ENCODE assay signal across 28 cellular contexts in genomic region chrY:7099742-7100141, GRCh38.
A peak's percentile ranks its signal among the peaks of the same experiment; 100 is the strongest.
DNase-seq lines count a peak whose midpoint lies in the region; ATAC-seq and TF ChIP-seq lines count a peak whose summit lies in the region.
"Had no signal": no experiment of that assay in that cellular context is flagged by ENCODE, and none has a peak within 500 bp of the region (broad histone marks: within the 10 kb centered on the region; RNA-seq: fewer than 3 reads in every experiment).

No MANE protein-coding gene starts in this region.

- H3K4me1 ChIP-seq in GM23248 (ENCODE audit: insufficient read depth): peaks cover 13% of the 10 kb centered on the region
- no peaks in the 10 kb centered on the region for H3K4me1 ChIP-seq in OCI-LY7 (ENCODE audit: insufficient read depth, low read length, poor library complexity, severe bottlenecking)
- H3K4me1 ChIP-seq: A549, esophagus muscularis mucosa, psoas muscle, upper lobe of left lung had no signal

- H3K79me2 ChIP-seq in GM23248 (ENCODE audit: insufficient read depth) (no peaks in the 10 kb centered on the region), OCI-LY7 (ENCODE audit: insufficient read depth, low read depth, low read length) (no peaks in the 10 kb centered on the region)
- H3K79me2 ChIP-seq: hepatocyte had no signal

- no peak overlapping the region for H3K4me3 Mint-ChIP-seq in activated CD4-positive, alpha-beta memory T cell treated with anti-CD3 and anti-CD28 coated beads, Interleukin-2, amount 10 ng/mL, durations not matched to agents 7 days and 5 days
- no peak overlapping the region for H3K4me3 Mint-ChIP-seq in activated CD4-positive, alpha-beta memory T cell treated with anti-CD3 and anti-CD28 coated beads for 36 hours
- H3K4me3 Mint-ChIP-seq: B cell, brain, immature natural killer cell, naive B cell had no signal

- no peak overlapping the region for H3K9ac ChIP-seq in GM23248

- intact Hi-C loops in activated CD4-positive, alpha-beta memory T cell treated with anti-CD3 and anti-CD28 coated beads for 36 hours (cut with micrococcal nuclease): no loop called here
- intact Hi-C loops in OCI-LY7 (cut with micrococcal nuclease; ENCODE audit: unreplicated experiment): no loop called here

- TF ChIP-seq CTCF in OCI-LY7 (conservative IDR thresholded peaks at IDR 0.05; ENCODE audit: low read length) (0 out of 2 replicates have a peak, but pooled peaks have one; percentile 16), epithelial cell of esophagus (IDR thresholded peaks at IDR 0.05; ENCODE audit: insufficient read depth, low read depth, low read length, missing control alignments) (peak; percentile 45), GM13976 (IDR thresholded peaks at IDR 0.05; ENCODE audit: borderline replicate concordance, control extremely low read depth, extremely low read depth, insufficient read depth, missing control alignments) (no peak)

- CTCF ChIA-PET in activated CD4-positive, alpha-beta memory T cell treated with anti-CD3 and anti-CD28 coated beads, Interleukin-2, amount 10 ng/mL, durations not matched to agents 7 days and 5 days (lab: Charles Lee): interaction anchor here (1.0 kb wide), 1 partner anchor 173 kb away, joined by 4 read pairs; no protein-coding TSS in a partner anchor
- CTCF ChIA-PET in activated CD4-positive, alpha-beta memory T cell treated with anti-CD3 and anti-CD28 coated beads for 36 hours (lab: Charles Lee): interaction anchor here (1.1 kb wide), 1 partner anchor 172 kb away, joined by 3 read pairs; no protein-coding TSS in a partner anchor
- CTCF ChIA-PET in OCI-LY7 (lab: Charles Lee; ENCODE audit: unreplicated experiment): no interaction called here

- no peaks in the 10 kb centered on the region for H3K27me3 ChIP-seq in GM23248 (replicated peaks; ENCODE audit: insufficient read depth)
- H3K27me3 ChIP-seq: esophagus muscularis mucosa, hepatocyte, upper lobe of left lung had no signal

- H3K36me3 ChIP-seq in GM23248 (ENCODE audit: low read depth) (no peaks in the 10 kb centered on the region), OCI-LY7 (ENCODE audit: insufficient read depth, low read length) (no peaks in the 10 kb centered on the region; the same call in 1 of the 2 replicates)
- H3K36me3 ChIP-seq: esophagus muscularis mucosa, upper lobe of left lung had no signal

- H3K4me1 Mint-ChIP-seq in activated CD4-positive, alpha-beta memory T cell treated with anti-CD3 and anti-CD28 coated beads, Interleukin-2, amount 10 ng/mL, durations not matched to agents 7 days and 5 days: peaks cover 48% of the 10 kb centered on the region
- peaks cover 6% of the 10 kb centered on the region for H3K4me1 Mint-ChIP-seq in activated CD4-positive, alpha-beta memory T cell treated with anti-CD3 and anti-CD28 coated beads for 36 hours (ENCODE audit: low read depth)
- H3K4me1 Mint-ChIP-seq: B cell, brain, immature natural killer cell, naive B cell had no signal

- ATAC-seq in HG03039 (IDR thresholded peaks at IDR 0.05; ENCODE audit: unreplicated experiment): no peak
- no peak for ATAC-seq in HG02623 (IDR thresholded peaks at IDR 0.05; ENCODE audit: unreplicated experiment)
- ATAC-seq: A549, left lobe of liver, psoas muscle, Right ventricle myocardium inferior had no signal

- no peak overlapping the region for H3K4me3 ChIP-seq in GM23248
- H3K4me3 ChIP-seq in OCI-LY7 (ENCODE audit: low read depth, low read length, poor library complexity, severe bottlenecking): no peak overlapping the region
- no peak overlapping the region for H3K4me3 ChIP-seq in epithelial cell of esophagus (ENCODE audit: low read length)
- H3K4me3 ChIP-seq: A549, esophagus muscularis mucosa, hepatocyte, psoas muscle, upper lobe of left lung had no signal

- peak; percentile 30 for DNase-seq in activated CD4-positive, alpha-beta memory T cell treated with anti-CD3 and anti-CD28 coated beads, Interleukin-2, amount 10 ng/mL, durations not matched to agents 7 days and 5 days
- no peak for DNase-seq in activated CD4-positive, alpha-beta memory T cell treated with anti-CD3 and anti-CD28 coated beads for 36 hours
- DNase-seq in GM23248 (peak; percentile 17), OCI-LY7 (ENCODE audit: low spot score) (peak; percentile 5), epithelial cell of esophagus (ENCODE audit: low read depth) (peak; percentile 28), GM13976 (ENCODE audit: low spot score) (no peak)
- DNase-seq: effector CD8-positive, alpha-beta T cell; GOT3; immature natural killer cell; Kasumi-1; naive B cell; NCI-H1092 treated with DMSO at 0.1 percent for 48 hours; NCI-H2029; NCI-H226; NCI-H748 treated with DMSO at 0.1 percent for 48 hours; psoas muscle; substantia nigra; T-helper 9 cell; upper lobe of left lung had no signal

- no peaks in the 10 kb centered on the region for H3K9me2 ChIP-seq in GM23248 (ENCODE audit: insufficient read depth)
- H3K9me2 ChIP-seq in OCI-LY7 (ENCODE audit: insufficient read depth, low read length): no peaks in the 10 kb centered on the region

- H3K4me2 ChIP-seq in GM23248 (ENCODE audit: unreplicated experiment): no peak overlapping the region
- H3K4me2 ChIP-seq in OCI-LY7 (ENCODE audit: low read length): no peak overlapping the region
- H3K4me2 ChIP-seq: A549, hepatocyte had no signal

- no peaks in the 10 kb centered on the region for H3K27me3 Mint-ChIP-seq in activated CD4-positive, alpha-beta memory T cell treated with anti-CD3 and anti-CD28 coated beads, Interleukin-2, amount 10 ng/mL, durations not matched to agents 7 days and 5 days
- H3K27me3 Mint-ChIP-seq in activated CD4-positive, alpha-beta memory T cell treated with anti-CD3 and anti-CD28 coated beads for 36 hours: no peaks in the 10 kb centered on the region
- H3K27me3 Mint-ChIP-seq: brain had no signal

- H3K36me3 Mint-ChIP-seq in activated CD4-positive, alpha-beta memory T cell treated with anti-CD3 and anti-CD28 coated beads, Interleukin-2, amount 10 ng/mL, durations not matched to agents 7 days and 5 days (ENCODE audit: low read depth): no peaks in the 10 kb centered on the region
- no peaks in the 10 kb centered on the region for H3K36me3 Mint-ChIP-seq in activated CD4-positive, alpha-beta memory T cell treated with anti-CD3 and anti-CD28 coated beads for 36 hours
- H3K36me3 Mint-ChIP-seq: brain, immature natural killer cell, naive B cell had no signal

- POLR2A ChIA-PET in activated CD4-positive, alpha-beta memory T cell treated with anti-CD3 and anti-CD28 coated beads, Interleukin-2, amount 10 ng/mL, durations not matched to agents 7 days and 5 days (lab: Charles Lee): interaction anchor here (1.9 kb wide), 1 partner anchor 174 kb away, joined by 9 read pairs; no protein-coding TSS in a partner anchor
- POLR2A ChIA-PET in activated CD4-positive, alpha-beta memory T cell treated with anti-CD3 and anti-CD28 coated beads for 36 hours (lab: Charles Lee): no interaction called here
- POLR2A ChIA-PET in OCI-LY7 (lab: Charles Lee): interaction anchor here (0.6 to 1.3 kb wide), 4 partner anchors 12 to 26 kb away, joined by 3 to 5 read pairs (median 4); no protein-coding TSS in a partner anchor

- H3K9me3 Mint-ChIP-seq in activated CD4-positive, alpha-beta memory T cell treated with anti-CD3 and anti-CD28 coated beads, Interleukin-2, amount 10 ng/mL, durations not matched to agents 7 days and 5 days: no peaks in the 10 kb centered on the region
- no peaks in the 10 kb centered on the region for H3K9me3 Mint-ChIP-seq in activated CD4-positive, alpha-beta memory T cell treated with anti-CD3 and anti-CD28 coated beads for 36 hours
- H3K9me3 Mint-ChIP-seq: brain, immature natural killer cell, naive B cell had no signal

- H3F3A ChIP-seq in GM23248 (ENCODE audit: insufficient read depth): peaks cover 5% of the 10 kb centered on the region; the same call in 1 of the 2 replicates

- in situ Hi-C loops in GM23248 (cut with MboI) (no loop called here), GM13976 (cut with MboI; ENCODE audit: low sequenced_read_pairs, unreplicated experiment) (no loop called here)

- H3K27ac ChIP-seq in GM23248 (no peak overlapping the region), OCI-LY7 (ENCODE audit: low read depth, low read length, poor library complexity, severe bottlenecking) (no peak overlapping the region)
- H3K27ac ChIP-seq: A549, esophagus muscularis mucosa, hepatocyte, psoas muscle, upper lobe of left lung had no signal

- no peaks in the 10 kb centered on the region for H4K20me1 ChIP-seq in GM23248 (ENCODE audit: insufficient read depth)
- H4K20me1 ChIP-seq in OCI-LY7 (ENCODE audit: insufficient read depth, low read length): no peaks in the 10 kb centered on the region

- H2AFZ ChIP-seq in GM23248 (no peak overlapping the region), OCI-LY7 (ENCODE audit: low read length) (no peak overlapping the region)
- H2AFZ ChIP-seq: hepatocyte had no signal

- BruUV-seq in OCI-LY7 (replicated peaks; lab: Mats Ljungman, UMichigan): no TSS peak

- no peaks in the 10 kb centered on the region for H3K9me3 ChIP-seq in GM23248 (ENCODE audit: low read depth)
- no peaks in the 10 kb centered on the region for H3K9me3 ChIP-seq in OCI-LY7 (ENCODE audit: low read length)
- H3K9me3 ChIP-seq: A549, esophagus muscularis mucosa, psoas muscle, upper lobe of left lung had no signal

- no peak overlapping the region for H3K27ac Mint-ChIP-seq in activated CD4-positive, alpha-beta memory T cell treated with anti-CD3 and anti-CD28 coated beads, Interleukin-2, amount 10 ng/mL, durations not matched to agents 7 days and 5 days
- H3K27ac Mint-ChIP-seq in activated CD4-positive, alpha-beta memory T cell treated with anti-CD3 and anti-CD28 coated beads for 36 hours: no peak overlapping the region
- H3K27ac Mint-ChIP-seq: B cell, brain, immature natural killer cell, naive B cell had no signal

- 78 to 92% methylated on average over 2 to 3 of the region's 3 CpGs for WGBS in GM23248 (ENCODE audit: low coverage in 1 of 2, low lambda C conversion rate in 2 of 2, missing lambda C conversion rate in 2 of 2), 2 experiments

Comparison
In these comparisons a context has a peak if more than half of its experiments do, and no peak if none do; other contexts are left out.
1. DNase-seq: peak in activated CD4-positive, alpha-beta memory T cell treated with anti-CD3 and anti-CD28 coated beads, Interleukin-2, amount 10 ng/mL, durations not matched to agents 7 days and 5 days (single experiment), GM23248 (single experiment), OCI-LY7 (single experiment) and epithelial cell of esophagus (single experiment); none in activated CD4-positive, alpha-beta memory T cell treated with anti-CD3 and anti-CD28 coated beads for 36 hours (single experiment) and GM13976 (single experiment).